ENCODE assay signal across 7 cellular contexts in genomic region chrX:31225819-31226218, GRCh38.
"Had no signal": no experiment of that assay in that cellular context is flagged by ENCODE, and none has a peak within 500 bp of the region (broad histone marks: within the 10 kb centered on the region; RNA-seq: fewer than 3 reads in every experiment).

No MANE protein-coding gene starts in this region.

- DNase-seq: IMR-90, KBM-7, KG1 had no signal

- H3K27ac ChIP-seq: HL-60 had no signal

- H3K27me3 Mint-ChIP-seq: IgD-negative memory B cell had no signal

- H3K36me3 Mint-ChIP-seq: IgD-negative memory B cell had no signal

- H3K4me3 Mint-ChIP-seq: IgD-negative memory B cell had no signal

- ATAC-seq: HepG2, K562 had no signal

- H3K27ac Mint-ChIP-seq: IgD-negative memory B cell had no signal

- H3K4me3 ChIP-seq: K562 had no signal
